In genomic region chr22:44881624-44882023, GRCh38 we compare ENCODE assay signal across 20 cellular contexts.
DNase-seq lines count a peak whose midpoint lies in the region; ATAC-seq and TF ChIP-seq lines count a peak whose summit lies in the region.
"Had no signal": no experiment of that assay in that cellular context is flagged by ENCODE, and none has a peak within 500 bp of the region (broad histone marks: within the 10 kb centered on the region; RNA-seq: fewer than 3 reads in every experiment).

No MANE protein-coding gene starts in this region.

- H2BK15ac ChIP-seq in mesenchymal stem cell (ENCODE audit: low read depth, poor library complexity, severe bottlenecking), result no peak overlapping the region

- TF ChIP-seq CTCF in coronary artery (IDR thresholded peaks at IDR 0.05) (no peak), suprapubic skin (IDR thresholded peaks at IDR 0.05) (no peak)

- H3K4me3 ChIP-seq in coronary artery (no peak overlapping the region), mesenchymal stem cell (ENCODE audit: insufficient read depth in 1 of 2, low read depth in 1 of 2, low read length in 2 of 2) (no peak overlapping the region), suprapubic skin (no peak overlapping the region), right cardiac atrium (ENCODE audit: low read length) (no peak overlapping the region)

- no peaks in the 10 kb centered on the region for H3K4me1 Mint-ChIP-seq in activated naive CD8-positive, alpha-beta T cell treated with anti-CD3 and anti-CD28 coated beads, Interleukin-2, amount 10 ng/mL, durations not matched to agents 7 days and 5 days
- H3K4me1 Mint-ChIP-seq in activated naive CD8-positive, alpha-beta T cell treated with anti-CD3 and anti-CD28 coated beads, Interleukin-2, amount 50 U/mL, for 24 hours, result no peaks in the 10 kb centered on the region
- no peaks in the 10 kb centered on the region for H3K4me1 Mint-ChIP-seq in stimulated activated effector memory CD8-positive, alpha-beta T cell treated with anti-CD3 and anti-CD28 coated beads, Interleukin-12 subunit alpha, Interleukin-12 subunit beta, amount 100 ng/mL, for 72 hours
- H3K4me1 Mint-ChIP-seq: CD8-positive, alpha-beta memory T cell had no signal

- H3K4me1 ChIP-seq in mesenchymal stem cell (ENCODE audit: control insufficient read depth, insufficient read depth, low read depth, low read length) (peaks cover 1% of the 10 kb centered on the region), suprapubic skin (no peaks in the 10 kb centered on the region), right cardiac atrium (ENCODE audit: control insufficient read depth, insufficient read depth, low read length) (no peaks in the 10 kb centered on the region)

- WGBS in mesenchymal stem cell, result 89% methylated on average over 23 of the region's 24 CpGs
- 88% methylated on average over 23 of the region's 24 CpGs for WGBS in suprapubic skin
- WGBS in right cardiac atrium, result 83% methylated on average over 24 of the region's 24 CpGs

- POLR2A ChIA-PET in activated naive CD8-positive, alpha-beta T cell treated with anti-CD3 and anti-CD28 coated beads, Interleukin-2, amount 10 ng/mL, durations not matched to agents 7 days and 5 days (lab: Charles Lee), result no interaction called here

- no peak overlapping the region for H4K8ac ChIP-seq in mesenchymal stem cell (ENCODE audit: low read length)

- H3K4ac ChIP-seq in mesenchymal stem cell (ENCODE audit: low read depth in 1 of 2, low read length in 2 of 2), result no peak overlapping the region

- peak overlapping the region; percentile 35 for H4K91ac ChIP-seq in mesenchymal stem cell (ENCODE audit: low read length)

- DNase-seq in activated naive CD8-positive, alpha-beta T cell treated with anti-CD3 and anti-CD28 coated beads, Interleukin-2, amount 10 ng/mL, durations not matched to agents 7 days and 5 days, result peak; percentile 3
- no peak for DNase-seq in activated naive CD8-positive, alpha-beta T cell treated with anti-CD3 and anti-CD28 coated beads, Interleukin-2, amount 50 U/mL, for 24 hours
- DNase-seq in coronary artery (ENCODE audit: low spot score) (peak; percentile 70), mesenchymal stem cell (no peak), suprapubic skin (ENCODE audit: low spot score in 2 of 2) (peak; percentile 27 to 59), right cardiac atrium (no peak), DMS153 (lab: John Stamatoyannopoulos, UW) (no peak)
- DNase-seq in stimulated activated effector memory CD8-positive, alpha-beta T cell treated with anti-CD3 and anti-CD28 coated beads, Interleukin-12 subunit alpha, Interleukin-12 subunit beta, amount 100 ng/mL, for 72 hours (ENCODE audit: low spot score in 2 of 2), result no peak
- DNase-seq: AML-193, C1 segment of cervical spinal cord, EL, GF-D8, HFFc6, Kasumi-1, NCI-H1694, NCI-H2081, NCI-H446, NCI-H526 had no signal

- no peak for TF ChIP-seq EP300 in suprapubic skin (IDR thresholded peaks at IDR 0.05)

- no peak overlapping the region for H3K27ac Mint-ChIP-seq in activated naive CD8-positive, alpha-beta T cell treated with anti-CD3 and anti-CD28 coated beads, Interleukin-2, amount 10 ng/mL, durations not matched to agents 7 days and 5 days
- H3K27ac Mint-ChIP-seq in activated naive CD8-positive, alpha-beta T cell treated with anti-CD3 and anti-CD28 coated beads, Interleukin-2, amount 50 U/mL, for 24 hours, result no peak overlapping the region
- H3K27ac Mint-ChIP-seq in stimulated activated effector memory CD8-positive, alpha-beta T cell treated with anti-CD3 and anti-CD28 coated beads, Interleukin-12 subunit alpha, Interleukin-12 subunit beta, amount 100 ng/mL, for 72 hours, result no peak overlapping the region
- H3K27ac Mint-ChIP-seq: CD8-positive, alpha-beta memory T cell; HFFc6 had no signal

- intact Hi-C loops in right cardiac atrium (cut with DNase I), result no loop called here

- H2BK12ac ChIP-seq in mesenchymal stem cell (ENCODE audit: low read length in 2 of 2), result no peak overlapping the region

- no peaks in the 10 kb centered on the region for H3K27me3 Mint-ChIP-seq in activated naive CD8-positive, alpha-beta T cell treated with anti-CD3 and anti-CD28 coated beads, Interleukin-2, amount 10 ng/mL, durations not matched to agents 7 days and 5 days
- H3K27me3 Mint-ChIP-seq in activated naive CD8-positive, alpha-beta T cell treated with anti-CD3 and anti-CD28 coated beads, Interleukin-2, amount 50 U/mL, for 24 hours, result peaks cover 2% of the 10 kb centered on the region

- H3K14ac ChIP-seq in mesenchymal stem cell (ENCODE audit: low read length in 2 of 2), result no peak overlapping the region

- H2BK120ac ChIP-seq in mesenchymal stem cell (ENCODE audit: low read depth, low read length), result no peak overlapping the region

- H3K36me3 Mint-ChIP-seq in activated naive CD8-positive, alpha-beta T cell treated with anti-CD3 and anti-CD28 coated beads, Interleukin-2, amount 10 ng/mL, durations not matched to agents 7 days and 5 days, result no peaks in the 10 kb centered on the region
- H3K36me3 Mint-ChIP-seq in activated naive CD8-positive, alpha-beta T cell treated with anti-CD3 and anti-CD28 coated beads, Interleukin-2, amount 50 U/mL, for 24 hours (ENCODE audit: low read depth), result no peaks in the 10 kb centered on the region
- H3K36me3 Mint-ChIP-seq in stimulated activated effector memory CD8-positive, alpha-beta T cell treated with anti-CD3 and anti-CD28 coated beads, Interleukin-12 subunit alpha, Interleukin-12 subunit beta, amount 100 ng/mL, for 72 hours, result no peaks in the 10 kb centered on the region
- H3K36me3 Mint-ChIP-seq: CD8-positive, alpha-beta memory T cell had no signal

- no peaks in the 10 kb centered on the region for H3K9me3 ChIP-seq in mesenchymal stem cell (ENCODE audit: control insufficient read depth, low read length)
- H3K9me3 ChIP-seq in suprapubic skin, result peaks cover 3% of the 10 kb centered on the region
- H3K9me3 ChIP-seq in right cardiac atrium (ENCODE audit: control insufficient read depth, low read length), result peaks cover 2% of the 10 kb centered on the region

- H3K27ac ChIP-seq in coronary artery, result no peak overlapping the region
- no peak overlapping the region for H3K27ac ChIP-seq in mesenchymal stem cell (ENCODE audit: low read length, poor library complexity, severe bottlenecking)
- no peak overlapping the region for H3K27ac ChIP-seq in suprapubic skin
- H3K27ac ChIP-seq in right cardiac atrium (ENCODE audit: low read length), result no peak overlapping the region

- ATAC-seq in activated naive CD8-positive, alpha-beta T cell treated with anti-CD3 and anti-CD28 coated beads, Interleukin-2, amount 10 ng/mL, durations not matched to agents 7 days and 5 days (ENCODE audit: low read depth), result no peak
- ATAC-seq in activated naive CD8-positive, alpha-beta T cell treated with anti-CD3 and anti-CD28 coated beads, Interleukin-2, amount 50 U/mL, for 24 hours, result no peak
- no peak for ATAC-seq in right cardiac atrium
- no peak for ATAC-seq in stimulated activated effector memory CD8-positive, alpha-beta T cell treated with anti-CD3 and anti-CD28 coated beads, Interleukin-12 subunit alpha, Interleukin-12 subunit beta, amount 100 ng/mL, for 72 hours
- ATAC-seq: Right ventricle myocardium inferior had no signal

- H2AK5ac ChIP-seq in mesenchymal stem cell (ENCODE audit: low read length, severe bottlenecking), result no peak overlapping the region

- no peak overlapping the region for H2BK5ac ChIP-seq in mesenchymal stem cell (ENCODE audit: low read depth, low read length, poor library complexity, severe bottlenecking)

- no peak overlapping the region for H3K23ac ChIP-seq in mesenchymal stem cell (ENCODE audit: low read length in 2 of 2)

- no peaks in the 10 kb centered on the region for H3K79me1 ChIP-seq in mesenchymal stem cell (replicated peaks; ENCODE audit: low read length, poor library complexity, severe bottlenecking)

- no peaks in the 10 kb centered on the region for H3K36me3 ChIP-seq in mesenchymal stem cell (ENCODE audit: control insufficient read depth in 1 of 2, insufficient read depth in 2 of 2, low read depth in 1 of 2, low read length in 2 of 2)
- no peaks in the 10 kb centered on the region for H3K36me3 ChIP-seq in suprapubic skin

- H3K18ac ChIP-seq in mesenchymal stem cell (ENCODE audit: low read depth in 1 of 2, low read length in 2 of 2), result no peak overlapping the region

- no peak overlapping the region for H3K4me2 ChIP-seq in mesenchymal stem cell (ENCODE audit: low read length, poor library complexity, severe bottlenecking)

- no peak overlapping the region for H3K9ac ChIP-seq in mesenchymal stem cell (ENCODE audit: low read length)

- TF ChIP-seq POLR2A in suprapubic skin (IDR thresholded peaks at IDR 0.05), result no peak

- no peak overlapping the region for H2AFZ ChIP-seq in mesenchymal stem cell (ENCODE audit: low read depth, low read length)

- no peaks in the 10 kb centered on the region for H3K27me3 ChIP-seq in mesenchymal stem cell (ENCODE audit: control insufficient read depth in 1 of 2, insufficient read depth in 1 of 2, low read length in 2 of 2)
- peaks cover 4% of the 10 kb centered on the region for H3K27me3 ChIP-seq in suprapubic skin
- H3K27me3 ChIP-seq in right cardiac atrium (ENCODE audit: control insufficient read depth, insufficient read depth), result no peaks in the 10 kb centered on the region

- H3K4me3 Mint-ChIP-seq in activated naive CD8-positive, alpha-beta T cell treated with anti-CD3 and anti-CD28 coated beads, Interleukin-2, amount 10 ng/mL, durations not matched to agents 7 days and 5 days, result no peak overlapping the region
- no peak overlapping the region for H3K4me3 Mint-ChIP-seq in activated naive CD8-positive, alpha-beta T cell treated with anti-CD3 and anti-CD28 coated beads, Interleukin-2, amount 50 U/mL, for 24 hours
- H3K4me3 Mint-ChIP-seq in stimulated activated effector memory CD8-positive, alpha-beta T cell treated with anti-CD3 and anti-CD28 coated beads, Interleukin-12 subunit alpha, Interleukin-12 subunit beta, amount 100 ng/mL, for 72 hours, result no peak overlapping the region
- H3K4me3 Mint-ChIP-seq: CD8-positive, alpha-beta memory T cell; HFFc6 had no signal

- no peaks in the 10 kb centered on the region for H3K9me3 Mint-ChIP-seq in activated naive CD8-positive, alpha-beta T cell treated with anti-CD3 and anti-CD28 coated beads, Interleukin-2, amount 10 ng/mL, durations not matched to agents 7 days and 5 days
- no peaks in the 10 kb centered on the region for H3K9me3 Mint-ChIP-seq in activated naive CD8-positive, alpha-beta T cell treated with anti-CD3 and anti-CD28 coated beads, Interleukin-2, amount 50 U/mL, for 24 hours
- H3K9me3 Mint-ChIP-seq in stimulated activated effector memory CD8-positive, alpha-beta T cell treated with anti-CD3 and anti-CD28 coated beads, Interleukin-12 subunit alpha, Interleukin-12 subunit beta, amount 100 ng/mL, for 72 hours, result no peaks in the 10 kb centered on the region

Comparison
In these comparisons a context has a peak if more than half of its experiments do, and no peak if none do; other contexts are left out.
1. DNase-seq: peak in activated naive CD8-positive, alpha-beta T cell treated with anti-CD3 and anti-CD28 coated beads, Interleukin-2, amount 10 ng/mL, durations not matched to agents 7 days and 5 days (single experiment), coronary artery (single experiment) and suprapubic skin (2 of 2); none in activated naive CD8-positive, alpha-beta T cell treated with anti-CD3 and anti-CD28 coated beads, Interleukin-2, amount 50 U/mL, for 24 hours (single experiment), mesenchymal stem cell (single experiment), right cardiac atrium (0 of 3), stimulated activated effector memory CD8-positive, alpha-beta T cell treated with anti-CD3 and anti-CD28 coated beads, Interleukin-12 subunit alpha, Interleukin-12 subunit beta, amount 100 ng/mL, for 72 hours (0 of 2) and DMS153 (single experiment).